In genomic region chr1:185017338-185017737, GRCh38 we compare ENCODE assay signal across 1 cellular context.
TF ChIP-seq lines count a peak whose summit lies in the region.

No MANE protein-coding gene starts in this region.

TF ChIP-seq in HepG2, 621 proteins besides CTCF, POLR2A, EP300 and RAD21:
- TF ChIP-seq ZNF570 (CRISPR knock-in tag; IDR thresholded peaks at IDR 0.05; ENCODE audit: borderline replicate concordance) (no peak), CREM (IDR thresholded peaks at IDR 0.05) (no peak), CREM (CRISPR knock-in tag; IDR thresholded peaks at IDR 0.05) (no peak), KDM3A (CRISPR knock-in tag; IDR thresholded peaks at IDR 0.05; ENCODE audit: low read depth) (no peak), MIER2 (CRISPR knock-in tag; IDR thresholded peaks at IDR 0.05) (no peak), ZBTB3 (CRISPR knock-in tag; IDR thresholded peaks at IDR 0.05; ENCODE audit: borderline replicate concordance, low read depth) (no peak), TOE1 (CRISPR knock-in tag; IDR thresholded peaks at IDR 0.05) (no peak), ZNF883 (CRISPR knock-in tag; IDR thresholded peaks at IDR 0.05; ENCODE audit: not compliant biosample characterization) (no peak), ZNF564 (CRISPR knock-in tag; IDR thresholded peaks at IDR 0.05) (no peak), ZNF460 (CRISPR knock-in tag; IDR thresholded peaks at IDR 0.05; ENCODE audit: borderline replicate concordance) (no peak), ZNF674 (CRISPR knock-in tag; IDR thresholded peaks at IDR 0.05; ENCODE audit: low read depth) (no peak)
- TF ChIP-seq, protein P1, sequence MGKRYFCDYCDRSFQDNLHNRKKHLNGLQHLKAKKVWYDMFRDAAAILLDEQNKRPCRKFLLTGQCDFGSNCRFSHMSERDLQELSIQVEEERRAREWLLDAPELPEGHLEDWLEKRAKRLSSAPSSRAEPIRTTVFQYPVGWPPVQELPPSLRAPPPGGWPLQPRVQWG (CRISPR knock-in tag; IDR thresholded peaks at IDR 0.05; ENCODE audit: borderline replicate concordance, low read depth), result no peak
- TF ChIP-seq, protein P2, sequence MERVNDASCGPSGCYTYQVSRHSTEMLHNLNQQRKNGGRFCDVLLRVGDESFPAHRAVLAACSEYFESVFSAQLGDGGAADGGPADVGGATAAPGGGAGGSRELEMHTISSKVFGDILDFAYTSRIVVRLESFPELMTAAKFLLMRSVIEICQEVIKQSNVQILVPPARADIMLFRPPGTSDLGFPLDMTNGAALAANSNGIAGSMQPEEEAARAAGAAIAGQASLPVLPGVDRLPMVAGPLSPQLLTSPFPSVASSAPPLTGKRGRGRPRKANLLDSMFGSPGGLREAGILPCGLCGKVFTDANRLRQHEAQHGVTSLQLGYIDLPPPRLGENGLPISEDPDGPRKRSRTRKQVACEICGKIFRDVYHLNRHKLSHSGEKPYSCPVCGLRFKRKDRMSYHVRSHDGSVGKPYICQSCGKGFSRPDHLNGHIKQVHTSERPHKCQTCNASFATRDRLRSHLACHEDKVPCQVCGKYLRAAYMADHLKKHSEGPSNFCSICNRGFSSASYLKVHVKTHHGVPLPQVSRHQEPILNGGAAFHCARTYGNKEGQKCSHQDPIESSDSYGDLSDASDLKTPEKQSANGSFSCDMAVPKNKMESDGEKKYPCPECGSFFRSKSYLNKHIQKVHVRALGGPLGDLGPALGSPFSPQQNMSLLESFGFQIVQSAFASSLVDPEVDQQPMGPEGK (CRISPR knock-in tag; IDR thresholded peaks at IDR 0.05), result no peak
